8 cellular contexts compared by ENCODE assay signal in genomic region chr11:64007160-64007628, GRCh38. TPM values are rescaled to one million over a fixed set of nuclear protein-coding genes. Genes with fewer than 3 reads are reported as not detected.
A peak's percentile ranks its signal among the peaks of the same experiment; 100 is the strongest.
DNase-seq lines count a peak whose midpoint lies in the region; TF ChIP-seq lines count a peak whose summit lies in the region.

No MANE protein-coding gene starts in this region.

- H3K4me3 ChIP-seq in SJCRH30 (peak overlapping the region; percentile 38), rectal smooth muscle tissue (ENCODE audit: low read length) (peak overlapping the region; percentile 44)

- no peaks in the 10 kb centered on the region for H3K36me3 ChIP-seq in SJCRH30
- H3K36me3 ChIP-seq in rectal smooth muscle tissue (ENCODE audit: control insufficient read depth, insufficient read depth, low read length): no peaks in the 10 kb centered on the region

- TF ChIP-seq CTCF in glutamatergic neuron (IDR thresholded peaks at IDR 0.05; ENCODE audit: partially characterized antibody, unreplicated experiment): no peak

- H3K4me1 ChIP-seq in SJCRH30 (peaks cover 39% of the 10 kb centered on the region), rectal smooth muscle tissue (ENCODE audit: control insufficient read depth, insufficient read depth, low read length) (no peaks in the 10 kb centered on the region)

- H3K9me3 Mint-ChIP-seq in glutamatergic neuron (ENCODE audit: unreplicated experiment): peaks cover 2% of the 10 kb centered on the region

- DNase-seq in ELR (ENCODE audit: low read depth) (peak; percentile 76), SJCRH30 (peak; percentile 83 to 89), glutamatergic neuron (no peak), GM19238 (ENCODE audit: insufficient read length, low spot score) (no peak), glomerular visceral epithelial cell (ENCODE audit: extremely low spot score) (no peak), RKO (ENCODE audit: low spot score) (no peak), nucleus accumbens (lab: John Stamatoyannopoulos, UW) (no peak)

- H3K27ac ChIP-seq in SJCRH30 (peak overlapping the region; percentile 55), rectal smooth muscle tissue (ENCODE audit: low read depth, low read length) (no peak overlapping the region)

- H3K27me3 Mint-ChIP-seq in glutamatergic neuron (ENCODE audit: unreplicated experiment): peaks cover 17% of the 10 kb centered on the region

- no peak overlapping the region for H3K9ac ChIP-seq in rectal smooth muscle tissue (ENCODE audit: low read length)

- H3K9me3 ChIP-seq in SJCRH30 (replicated peaks): no peaks in the 10 kb centered on the region

- peaks cover 6% of the 10 kb centered on the region for H3K4me1 Mint-ChIP-seq in glutamatergic neuron (ENCODE audit: low read depth, unreplicated experiment)

- no peak overlapping the region for H3K27ac Mint-ChIP-seq in glutamatergic neuron (ENCODE audit: unreplicated experiment)

- H3K36me3 Mint-ChIP-seq in glutamatergic neuron (ENCODE audit: unreplicated experiment): no peaks in the 10 kb centered on the region

- no peaks in the 10 kb centered on the region for H3K27me3 ChIP-seq in SJCRH30
- H3K27me3 ChIP-seq in rectal smooth muscle tissue (ENCODE audit: control insufficient read depth, insufficient read depth, low read length): no peaks in the 10 kb centered on the region

- peak overlapping the region; percentile 87 for H3K4me3 Mint-ChIP-seq in glutamatergic neuron (ENCODE audit: unreplicated experiment)

RNA-seq across cellular contexts. Expression of gene OTUB1, which starts 21.0 kb away (rescaled TPM):
- total RNA-seq in SJCRH30 (2014; rRNA removed; shearing (Covaris generic)): 79.4 and 80.8 TPM in 2 replicates
- total RNA-seq in glutamatergic neuron (ENCODE audit: unreplicated experiment): 126 TPM

RNA-seq across cellular contexts. Expression of gene FLRT1, which starts 28.5 kb away (rescaled TPM):
- 0.76 and 1.4 TPM in 2 replicates for total RNA-seq in SJCRH30 (2014; rRNA removed; shearing (Covaris generic))
- total RNA-seq in glutamatergic neuron (ENCODE audit: unreplicated experiment): 3.7 TPM

RNA-seq across cellular contexts. Expression of gene COX8A, which starts 32.8 kb away (rescaled TPM):
- 597 and 702 TPM in 2 replicates for total RNA-seq in SJCRH30 (2014; rRNA removed; shearing (Covaris generic))
- total RNA-seq in glutamatergic neuron (ENCODE audit: unreplicated experiment): 289 TPM

Comparison
In these comparisons a context has a peak if more than half of its experiments do, and no peak if none do; other contexts are left out.
1. DNase-seq: peak in ELR (single experiment) and SJCRH30 (2 of 2); none in glutamatergic neuron (single experiment), GM19238 (single experiment), glomerular visceral epithelial cell (single experiment), RKO (single experiment) and nucleus accumbens (0 of 56).